ENCODE assay signal across 15 cellular contexts in genomic region chr10:45347464-45347863, GRCh38. TPM values are rescaled to one million over a fixed set of nuclear protein-coding genes. Genes with fewer than 3 reads are reported as not detected.
"Had no signal": no experiment of that assay in that cellular context is flagged by ENCODE, and none has a peak within 500 bp of the region (broad histone marks: within the 10 kb centered on the region; RNA-seq: fewer than 3 reads in every experiment).

No MANE protein-coding gene starts in this region.

RNA-seq across cellular contexts. Expression of gene ALOX5, which starts 26.6 kb away (rescaled TPM):
- total RNA-seq: lung microvascular endothelial cell, myocyte had no signal

RNA-seq across cellular contexts. Expression of gene OR13A1, which starts 32.1 kb away (rescaled TPM):
- total RNA-seq: kidney, kidney epithelial cell, left cardiac atrium, left colon, left lobe of liver, left lung, left ventricle myocardium inferior, left ventricle myocardium superior, lower lobe of right lung, lung microvascular endothelial cell, mammary epithelial cell, mesenteric fat pad, mucosa of descending colon, mucosa of gallbladder, myocyte had no signal
